ENCODE assay signal across 25 cellular contexts in genomic region chr11:28842716-28843115, GRCh38.
"Had no signal": no experiment of that assay in that cellular context is flagged by ENCODE, and none has a peak within 500 bp of the region (broad histone marks: within the 10 kb centered on the region; RNA-seq: fewer than 3 reads in every experiment).

No MANE protein-coding gene starts in this region.

- H3K27ac ChIP-seq: Peyer's patch, RWPE1, SJSA1 had no signal

- H3K36me3 Mint-ChIP-seq: activated CD8-positive, alpha-beta memory T cell treated with anti-CD3 and anti-CD28 coated beads, Interleukin-2, amount 10 ng/mL, durations not matched to agents 7 days and 5 days; activated naive CD4-positive, alpha-beta T cell treated with anti-CD3 and anti-CD28 coated beads, Interleukin-2, amount 50 U/mL, for 72 hours had no signal

- H3K4me1 ChIP-seq: Peyer's patch had no signal

- H3K4me3 Mint-ChIP-seq: activated CD8-positive, alpha-beta memory T cell treated with anti-CD3 and anti-CD28 coated beads, Interleukin-2, amount 10 ng/mL, durations not matched to agents 7 days and 5 days; activated T-cell treated with anti-CD3 and anti-CD28 coated beads, Interleukin-2, amount 50 U/mL, for 24 hours; activated T-helper 1 cell treated with anti-CD3 and anti-CD28 coated beads, Interleukin-12 subunit alpha, Interleukin-12 subunit beta, Interleukin-2, Interleukin-4 antibody, amounts not matched to agents 30 ng/mL and 10 ng/mL and 1 ng/mL, durations not matched to agents 14 hours and 24 hours and 36 hours; T-helper 2 cell treated with Interferon-gamma antibody and Interleukin-4, amounts not matched to agents 5 μg/mL and 100 μg/mL, for 36 hours; WTC11 had no signal

- H3K27ac Mint-ChIP-seq: activated CD8-positive, alpha-beta memory T cell treated with anti-CD3 and anti-CD28 coated beads, Interleukin-2, amount 10 ng/mL, durations not matched to agents 7 days and 5 days; activated naive CD4-positive, alpha-beta T cell treated with anti-CD3 and anti-CD28 coated beads, Interleukin-2, amount 50 U/mL, for 72 hours; activated T-cell treated with anti-CD3 and anti-CD28 coated beads, Interleukin-2, amount 50 U/mL, for 24 hours; activated T-helper 1 cell treated with anti-CD3 and anti-CD28 coated beads, Interleukin-12 subunit alpha, Interleukin-12 subunit beta, Interleukin-2, Interleukin-4 antibody, amounts not matched to agents 30 ng/mL and 10 ng/mL and 1 ng/mL, durations not matched to agents 14 hours and 24 hours and 36 hours; T-helper 2 cell treated with Interferon-gamma antibody and Interleukin-4, amounts not matched to agents 5 μg/mL and 100 μg/mL, for 36 hours; WTC11 had no signal

- H3K36me3 ChIP-seq: Peyer's patch, SJSA1 had no signal

- H3K27me3 ChIP-seq: Peyer's patch, SJSA1 had no signal

- H3K27me3 Mint-ChIP-seq: activated CD8-positive, alpha-beta memory T cell treated with anti-CD3 and anti-CD28 coated beads, Interleukin-2, amount 10 ng/mL, durations not matched to agents 7 days and 5 days; activated T-cell treated with anti-CD3 and anti-CD28 coated beads, Interleukin-2, amount 50 U/mL, for 24 hours had no signal

- DNase-seq: activated CD4-positive, alpha-beta T cell treated with anti-CD3 and anti-CD28 coated beads for 48 hours; activated CD4-positive, alpha-beta T cell treated with anti-CD3 and anti-CD28 coated beads, Interleukin-2, amount 50 U/mL, for 4 hours; activated CD4-positive, CD25-positive, alpha-beta regulatory T cell treated with anti-CD3 and anti-CD28 coated beads, Interleukin-2, amount 50 U/mL, for 72 hours; activated CD8-positive, alpha-beta memory T cell treated with anti-CD3 and anti-CD28 coated beads, Interleukin-2, amount 10 ng/mL, durations not matched to agents 7 days and 5 days; activated effector memory CD4-positive, alpha-beta T cell treated with anti-CD3 and anti-CD28 coated beads, Interleukin-2, amount 50 U/mL, for 16 hours; activated naive CD4-positive, alpha-beta T cell treated with Interleukin-2 at 50 U/mL for 16 hours; activated T-cell treated with anti-CD3 and anti-CD28 coated beads, Interleukin-2, amount 50 U/mL, for 24 hours; amygdala; caudate nucleus; MM.1S; NCI-H1105; NCI-H1436; NCI-H1694 treated with DMSO at 0.1 percent for 48 hours; NCI-H2029 treated with DMSO at 0.1 percent for 48 hours; NCI-H446; NCI-H524; Peyer's patch; Right ventricle myocardium superior; SW 1271 had no signal

- H3K4me3 ChIP-seq: Peyer's patch, SJSA1 had no signal

- H3K4me1 Mint-ChIP-seq: activated CD8-positive, alpha-beta memory T cell treated with anti-CD3 and anti-CD28 coated beads, Interleukin-2, amount 10 ng/mL, durations not matched to agents 7 days and 5 days; WTC11 had no signal

- H3K9me3 Mint-ChIP-seq: activated T-helper 1 cell treated with anti-CD3 and anti-CD28 coated beads, Interleukin-12 subunit alpha, Interleukin-12 subunit beta, Interleukin-2, Interleukin-4 antibody, amounts not matched to agents 30 ng/mL and 10 ng/mL and 1 ng/mL, durations not matched to agents 14 hours and 24 hours and 36 hours had no signal
